Comparison of ENCODE assay signal across 10 cellular contexts in the genomic region with DNA sequence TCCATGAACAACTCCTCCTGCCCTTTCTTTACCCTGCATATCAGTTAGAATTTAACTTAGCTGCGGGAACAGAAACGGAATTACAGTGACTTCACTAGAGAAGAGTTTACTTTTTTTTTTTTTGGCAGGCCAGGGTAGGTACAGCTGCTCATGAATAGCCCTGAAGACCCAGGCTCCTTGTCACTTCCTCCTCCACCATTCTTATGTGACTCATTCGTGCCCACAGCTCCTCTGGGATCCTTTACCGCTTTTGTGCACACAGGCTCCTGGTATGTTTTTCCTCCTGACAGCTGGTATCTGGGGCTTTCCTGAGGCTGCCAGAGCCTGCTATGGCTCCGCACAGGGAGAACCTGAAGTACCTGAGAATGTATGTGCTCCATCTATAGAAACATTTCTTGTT. TPM values are rescaled to one million over a fixed set of nuclear protein-coding genes. Genes with fewer than 3 reads are reported as not detected.
DNase-seq lines count a peak whose midpoint lies in the region; ATAC-seq and TF ChIP-seq lines count a peak whose summit lies in the region.
"Had no signal": no experiment of that assay in that cellular context is flagged by ENCODE, and none has a peak within 500 bp of the region (broad histone marks: within the 10 kb centered on the region; RNA-seq: fewer than 3 reads in every experiment).

No MANE protein-coding gene starts in this region.

- no peaks in the 10 kb centered on the region for H3K9me3 Mint-ChIP-seq in naive thymus-derived CD8-positive, alpha-beta T cell

- 35% methylated on average over 5 of the region's 5 CpGs for WGBS in smooth muscle cell (ENCODE audit: low lambda C conversion rate)
- 30 to 45% methylated on average over 3 to 5 of the region's 5 CpGs for WGBS in transverse colon (ENCODE audit: low coverage in 1 of 2), 2 donors

- TF ChIP-seq POLR2A in transverse colon (IDR thresholded peaks at IDR 0.05): no peak

- H3K36me3 Mint-ChIP-seq in naive thymus-derived CD8-positive, alpha-beta T cell: no peaks in the 10 kb centered on the region

- no peak overlapping the region for H3K9ac ChIP-seq in smooth muscle cell (ENCODE audit: low read depth)

- no peaks in the 10 kb centered on the region for H4K20me1 ChIP-seq in smooth muscle cell (ENCODE audit: low read depth)

- peak; percentile 84 for DNase-seq in HPDE6-E6E7 (ENCODE audit: extremely low spot score)
- peak; percentile 80 to 82 for DNase-seq in SJCRH30
- peak; percentile 89 for DNase-seq in fibroblast of peridontal ligament (ENCODE audit: extremely low read depth)
- no peak for DNase-seq in smooth muscle cell (lab: John Stamatoyannopoulos, UW; ENCODE audit: unreplicated experiment)
- no peak for DNase-seq in NCI-H2107 treated with DMSO at 0.1 percent for 48 hours (lab: John Stamatoyannopoulos, UW; ENCODE audit: unreplicated experiment)
- DNase-seq in naive thymus-derived CD8-positive, alpha-beta T cell: no peak
- DNase-seq in transverse colon: no peak
- DNase-seq: NCI-H1105 treated with DMSO at 0.1 percent for 48 hours had no signal

- no peak overlapping the region for H3K27ac Mint-ChIP-seq in naive thymus-derived CD8-positive, alpha-beta T cell

- intact Hi-C loops in transverse colon (cut with DNase I; ENCODE audit: low total_unique reads): no loop called here

- H3F3A ChIP-seq in smooth muscle cell (ENCODE audit: low read depth): no peaks in the 10 kb centered on the region

- peak overlapping the region; percentile 9; the same call in 1 of the 2 replicates for H3K4me3 ChIP-seq in SJCRH30
- no peak overlapping the region for H3K4me3 ChIP-seq in smooth muscle cell
- H3K4me3 ChIP-seq in transverse colon: no peak overlapping the region
- H3K4me3 ChIP-seq: prostate gland had no signal

- H3K36me3 ChIP-seq in SJCRH30 (no peaks in the 10 kb centered on the region), smooth muscle cell (ENCODE audit: low read depth) (no peaks in the 10 kb centered on the region), transverse colon (no peaks in the 10 kb centered on the region)
- H3K36me3 ChIP-seq: prostate gland had no signal

- no peak overlapping the region for H3K4me2 ChIP-seq in smooth muscle cell

- no peaks in the 10 kb centered on the region for H3K79me2 ChIP-seq in smooth muscle cell (ENCODE audit: low read depth)

- peaks cover 3 to 13% (median 6%) of the 10 kb centered on the region in 4 donors for H3K4me1 Mint-ChIP-seq in naive thymus-derived CD8-positive, alpha-beta T cell

- H3K4me3 Mint-ChIP-seq in naive thymus-derived CD8-positive, alpha-beta T cell: no peak overlapping the region

- TF ChIP-seq EP300 in transverse colon (IDR thresholded peaks at IDR 0.05; ENCODE audit: low read depth): no peak

- H3K9me3 ChIP-seq in SJCRH30 (replicated peaks): no peaks in the 10 kb centered on the region; the same call in 1 of the 2 replicates
- no peaks in the 10 kb centered on the region for H3K9me3 ChIP-seq in smooth muscle cell (replicated peaks; ENCODE audit: low read depth)
- H3K9me3 ChIP-seq in transverse colon: no peaks in the 10 kb centered on the region
- H3K9me3 ChIP-seq: prostate gland had no signal

- H3K27me3 Mint-ChIP-seq in naive thymus-derived CD8-positive, alpha-beta T cell: peaks cover 18 to 41% (median 25%) of the 10 kb centered on the region in 5 donors

- H2AFZ ChIP-seq in smooth muscle cell (ENCODE audit: low read depth): no peak overlapping the region

- H3K27me3 ChIP-seq in SJCRH30: no peaks in the 10 kb centered on the region
- peaks cover 5% of the 10 kb centered on the region for H3K27me3 ChIP-seq in smooth muscle cell (ENCODE audit: low read depth)
- H3K27me3 ChIP-seq in transverse colon: peaks cover 28% of the 10 kb centered on the region

- no peak for ATAC-seq in naive thymus-derived CD8-positive, alpha-beta T cell

- TF ChIP-seq CTCF in smooth muscle cell (IDR thresholded peaks at IDR 0.05; ENCODE audit: borderline replicate concordance, insufficient read depth, poor library complexity, severe bottlenecking): no peak
- no peak for TF ChIP-seq CTCF in transverse colon (IDR thresholded peaks at IDR 0.05)

- POLR2A ChIA-PET in naive thymus-derived CD8-positive, alpha-beta T cell (lab: Charles Lee): interaction anchor here (1.3 kb wide), 1 partner anchor 9 kb away, joined by 4 read pairs; no protein-coding TSS in a partner anchor

- H3K27ac ChIP-seq in SJCRH30 (peak overlapping the region; percentile 22; the same call in 1 of the 2 replicates), smooth muscle cell (ENCODE audit: low read depth) (peak overlapping the region; percentile 33), transverse colon (no peak overlapping the region)
- H3K27ac ChIP-seq: prostate gland had no signal

- H3K4me1 ChIP-seq in SJCRH30 (peaks cover 4% of the 10 kb centered on the region; the same call in 1 of the 2 replicates), smooth muscle cell (ENCODE audit: low read depth) (no peaks in the 10 kb centered on the region), transverse colon (peaks cover 0 to 6% (median 4%) of the 10 kb centered on the region in 4 donors)
- H3K4me1 ChIP-seq: prostate gland had no signal

- in situ Hi-C loops in transverse colon (cut with MboI; ENCODE audit: low pct_ligation_motif_present in 1 of 4, low pct_unique_long_range_greater_than_20kb in 1 of 4, low sequenced_read_pairs in 3 of 4): loop anchor here in 1 of 4 donors (25.0 kb wide), 1 partner anchor 183 kb away; no protein-coding TSS in a partner anchor

RNA-seq across cellular contexts. Expression of a gene that starts 3.9 kb away (rescaled TPM):
- not detected in 2 replicates for total RNA-seq in SJCRH30 (2014; rRNA removed; shearing (Covaris generic))
- total RNA-seq in smooth muscle cell (0.49 and 1.4 TPM in 2 replicates), transverse colon (under 1 TPM in 2 of 4 donors, not detected in 2; 0.55 to 0.64 TPM)
- polyA plus RNA-seq in smooth muscle cell: 0.35 and 1.8 TPM in 2 replicates
- total RNA-seq in naive thymus-derived CD8-positive, alpha-beta T cell: not detected
- not detected for polyA plus RNA-seq in naive thymus-derived CD8-positive, alpha-beta T cell

RNA-seq across cellular contexts. Expression of a gene that starts 10.2 kb away (rescaled TPM):
- total RNA-seq in SJCRH30 (2014; rRNA removed; shearing (Covaris generic)): not detected in 2 replicates
- total RNA-seq in smooth muscle cell (not detected in 2 replicates), transverse colon (not detected)
- polyA plus RNA-seq in smooth muscle cell: not detected in 2 replicates
- total RNA-seq in naive thymus-derived CD8-positive, alpha-beta T cell: not detected
- not detected for polyA plus RNA-seq in naive thymus-derived CD8-positive, alpha-beta T cell
- total RNA-seq: H1 had no signal
- polyA plus RNA-seq: H1 had no signal

RNA-seq across cellular contexts. Expression of a gene that starts 19.5 kb away (rescaled TPM):
- total RNA-seq in SJCRH30 (2014; rRNA removed; shearing (Covaris generic)): not detected in 2 replicates
- total RNA-seq in smooth muscle cell (not detected in 2 replicates), transverse colon (under 1 TPM in 1 of 4 donors, not detected in 3; 0.68 TPM)
- polyA plus RNA-seq in smooth muscle cell: not detected in 2 replicates
- total RNA-seq in naive thymus-derived CD8-positive, alpha-beta T cell: not detected
- not detected for polyA plus RNA-seq in naive thymus-derived CD8-positive, alpha-beta T cell
- total RNA-seq: H1, prostate gland had no signal
- polyA plus RNA-seq: H1 had no signal

Comparison
In these comparisons a context has a peak if more than half of its experiments do, and no peak if none do; other contexts are left out.
1. DNase-seq: peak in HPDE6-E6E7 (single experiment), SJCRH30 (2 of 2) and fibroblast of peridontal ligament (single experiment); none in smooth muscle cell (single experiment), NCI-H2107 treated with DMSO at 0.1 percent for 48 hours (single experiment), naive thymus-derived CD8-positive, alpha-beta T cell (0 of 10) and transverse colon (single experiment).
2. H3K27ac ChIP-seq: peak in SJCRH30 (single experiment) and smooth muscle cell (single experiment); none in transverse colon (0 of 4).